1 cellular context compared by ENCODE assay signal in the genomic region with DNA sequence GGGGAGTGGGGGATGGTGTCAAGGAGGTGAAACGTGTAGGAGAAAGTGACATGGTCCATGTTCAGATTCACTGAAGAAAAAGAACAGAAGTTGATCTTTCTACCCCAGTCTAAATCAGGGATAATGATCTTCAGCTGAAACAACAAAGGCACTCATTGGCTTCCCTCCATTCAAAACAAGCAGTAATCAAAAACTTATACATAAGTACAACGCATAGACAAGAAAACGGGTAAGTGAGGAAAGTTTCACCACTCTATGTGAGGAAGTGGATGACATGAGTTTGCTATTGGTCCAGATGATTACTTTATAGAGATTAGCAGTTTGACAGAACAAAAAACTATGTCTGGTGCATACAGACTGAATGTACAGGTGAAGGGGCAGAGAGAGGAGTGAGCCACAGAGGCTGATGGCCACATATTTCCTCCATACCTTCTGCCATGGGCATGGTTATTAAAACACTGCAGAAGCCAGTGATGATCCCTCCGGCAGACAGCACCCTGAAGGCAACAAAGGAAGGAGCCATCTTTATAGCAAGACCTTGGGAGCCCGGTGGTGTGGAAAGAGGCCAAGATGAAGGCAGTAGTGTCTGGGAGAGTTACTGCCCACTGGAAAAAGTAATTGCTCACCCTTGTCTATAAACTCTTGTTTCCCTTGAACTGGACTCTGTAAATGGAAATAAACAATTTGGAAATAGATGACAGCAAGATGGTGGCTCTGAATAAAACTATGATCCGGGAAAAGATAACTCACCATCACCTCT.
TF ChIP-seq lines count a peak whose summit lies in the region.

No MANE protein-coding gene starts in this region.

TF ChIP-seq in endothelial cell of umbilical vein, 7 proteins besides CTCF, POLR2A, EP300 and RAD21:
- TF ChIP-seq MYC (IDR thresholded peaks at IDR 0.05; ENCODE audit: low read depth, low read length) (no peak), POLR2AphosphoS5 (IDR thresholded peaks at IDR 0.05; ENCODE audit: insufficient read depth, low read depth, low read length) (no peak), GATA2 (IDR thresholded peaks at IDR 0.05; ENCODE audit: insufficient read depth, insufficient read length, low read depth, low read length) (no peak)
TF ChIP-seq in endothelial cell of umbilical vein: peak in this region for 0.
